Comparison of ENCODE assay signal across 9 cellular contexts in genomic region chr1:46522184-46522968, GRCh38. TPM values are rescaled to one million over a fixed set of nuclear protein-coding genes. Genes with fewer than 3 reads are reported as not detected.
A peak's percentile ranks its signal among the peaks of the same experiment; 100 is the strongest.
DNase-seq lines count a peak whose midpoint lies in the region; ATAC-seq, FAIRE-seq and TF ChIP-seq lines count a peak whose summit lies in the region.
"Had no signal": no experiment of that assay in that cellular context is flagged by ENCODE, and none has a peak within 500 bp of the region (broad histone marks: within the 10 kb centered on the region; RNA-seq: fewer than 3 reads in every experiment).

No MANE protein-coding gene starts in this region.

- ATAC-seq in effector memory CD8-positive, alpha-beta T cell (replicated peaks): peak; percentile 24
- peak; percentile 58 to 73 (median 66) for ATAC-seq in pancreas
- ATAC-seq in GM19328 (IDR thresholded peaks at IDR 0.05; ENCODE audit: unreplicated experiment): no peak
- ATAC-seq in HG03521 (IDR thresholded peaks at IDR 0.05; ENCODE audit: unreplicated experiment): no peak

- intact Hi-C loops in pancreas (cut with DNase I): no loop called here

- no peaks in the 10 kb centered on the region for H3K36me3 Mint-ChIP-seq in effector memory CD8-positive, alpha-beta T cell (ENCODE audit: insufficient read depth)

- H3K4me3 ChIP-seq in OCI-LY3 (ENCODE audit: low read length) (no peak overlapping the region), pancreas (no peak overlapping the region)

- H3K27me3 Mint-ChIP-seq in effector memory CD8-positive, alpha-beta T cell: peaks cover 25 to 58% of the 10 kb centered on the region in 2 donors

- 25 to 31% methylated on average over 16 of the region's 16 CpGs for WGBS in pancreas, 2 donors

- DNase-seq in stimulated activated naive CD4-positive, alpha-beta T cell treated with Interleukin-2 at 50 U/mL for 16 hours (lab: John Stamatoyannopoulos, UW): peak; percentile 55
- DNase-seq in stimulated activated naive CD4-positive, alpha-beta T cell (lab: John Stamatoyannopoulos, UW): no peak
- DNase-seq in effector memory CD8-positive, alpha-beta T cell: no peak
- DNase-seq in pancreas (peak in 4 of 6 donors; percentile 43 to 56 (median 48)), DMS153 (lab: John Stamatoyannopoulos, UW) (no peak)

- FAIRE-seq in pancreas (lab: Jason Lieb, UNC): no peak

- no peaks in the 10 kb centered on the region for H4K20me1 ChIP-seq in OCI-LY3 (ENCODE audit: insufficient read depth, low read length)

- H3K9me3 Mint-ChIP-seq in effector memory CD8-positive, alpha-beta T cell: no peaks in the 10 kb centered on the region

- H3K27ac ChIP-seq in OCI-LY3 (ENCODE audit: low read length) (no peak overlapping the region), pancreas (peak overlapping the region; percentile 16 to 48 (median 23))

- H3K36me3 ChIP-seq in OCI-LY3 (replicated peaks; ENCODE audit: low read depth, low read length): no peaks in the 10 kb centered on the region
- no peaks in the 10 kb centered on the region for H3K36me3 ChIP-seq in pancreas

- 0 out of 2 replicates have a peak overlapping the region, but pooled peaks have one; percentile 57 for H2AFZ ChIP-seq in OCI-LY3 (ENCODE audit: low read depth, low read length)

- H3K27ac Mint-ChIP-seq in effector memory CD8-positive, alpha-beta T cell: peak overlapping the region in 1 of 2 donors; percentile 50

- TF ChIP-seq CTCF in OCI-LY3 (IDR thresholded peaks at IDR 0.05; ENCODE audit: low read depth, low read length) (no peak), pancreas (IDR thresholded peaks at IDR 0.05) (no peak)

- H3K4me3 Mint-ChIP-seq in effector memory CD8-positive, alpha-beta T cell: peak overlapping the region in 1 of 2 donors; percentile 18

- no peaks in the 10 kb centered on the region for H3K79me2 ChIP-seq in OCI-LY3 (ENCODE audit: low read length)

- H3K9me3 ChIP-seq in OCI-LY3 (ENCODE audit: insufficient read depth, low read length) (no peaks in the 10 kb centered on the region), pancreas (no peaks in the 10 kb centered on the region)

- H3K27me3 ChIP-seq in OCI-LY3 (ENCODE audit: low read depth, low read length) (peaks cover 11% of the 10 kb centered on the region), pancreas (no peaks in the 10 kb centered on the region)

- peak overlapping the region; percentile 55 for H3K4me2 ChIP-seq in OCI-LY3 (ENCODE audit: low read length)

- H3K9ac ChIP-seq in OCI-LY3 (ENCODE audit: low read length): peak overlapping the region; percentile 13; the same call in 1 of the 2 replicates

- H3K4me1 ChIP-seq in OCI-LY3 (ENCODE audit: low read length) (peaks cover 18% of the 10 kb centered on the region), pancreas (no peaks in the 10 kb centered on the region)

- peaks cover 0 to 9% of the 10 kb centered on the region in 2 donors for H3K4me1 Mint-ChIP-seq in effector memory CD8-positive, alpha-beta T cell (ENCODE audit: low read depth in 2 of 2)

RNA-seq across cellular contexts. Expression of gene KNCN, which starts 29.1 kb away (rescaled TPM):
- not detected for total RNA-seq in pancreas
- not detected for polyA plus RNA-seq in pancreas
- total RNA-seq: skeletal muscle tissue had no signal

RNA-seq across cellular contexts. Expression of gene DMBX1, which starts 32.7 kb away (rescaled TPM):
- total RNA-seq in pancreas: not detected
- not detected for polyA plus RNA-seq in pancreas
- total RNA-seq: skeletal muscle tissue had no signal

Comparison
In these comparisons a context has a peak if more than half of its experiments do, and no peak if none do; other contexts are left out.
1. DNase-seq: peak in stimulated activated naive CD4-positive, alpha-beta T cell treated with Interleukin-2 at 50 U/mL for 16 hours (single experiment) and pancreas (4 of 6); none in stimulated activated naive CD4-positive, alpha-beta T cell (0 of 6), effector memory CD8-positive, alpha-beta T cell (0 of 3) and DMS153 (single experiment).
2. ATAC-seq: peak in effector memory CD8-positive, alpha-beta T cell (single experiment) and pancreas (4 of 4); none in GM19328 (single experiment) and HG03521 (single experiment).